1 cellular context compared by ENCODE assay signal in genomic region chr12:68964013-68964412, GRCh38.
TF ChIP-seq lines count a peak whose summit lies in the region.

No MANE protein-coding gene starts in this region.

TF ChIP-seq in GM23338, 12 proteins besides CTCF, POLR2A, EP300 and RAD21:
- no peak for TF ChIP-seq CREB1 (CRISPR knock-in tag; IDR thresholded peaks at IDR 0.05; ENCODE audit: low read depth)
- TF ChIP-seq EZH2phosphoT487 (IDR thresholded peaks at IDR 0.05; ENCODE audit: unreplicated experiment): no peak
- no peak for TF ChIP-seq JUNB (IDR thresholded peaks at IDR 0.05; ENCODE audit: unreplicated experiment)
- TF ChIP-seq ZNF462 (CRISPR knock-in tag; IDR thresholded peaks at IDR 0.05): no peak
- TF ChIP-seq STAT1 (IDR thresholded peaks at IDR 0.05; ENCODE audit: unreplicated experiment): no peak
